Comparison of ENCODE assay signal across 21 cellular contexts in genomic region chr11:126926376-126926791, GRCh38.
DNase-seq lines count a peak whose midpoint lies in the region; ATAC-seq and TF ChIP-seq lines count a peak whose summit lies in the region.
"Had no signal": no experiment of that assay in that cellular context is flagged by ENCODE, and none has a peak within 500 bp of the region (broad histone marks: within the 10 kb centered on the region; RNA-seq: fewer than 3 reads in every experiment).

No MANE protein-coding gene starts in this region.

- no peak overlapping the region for H2BK15ac ChIP-seq in IMR-90 (ENCODE audit: low read depth, low read length)

- no peak overlapping the region for H3K56ac ChIP-seq in IMR-90 (ENCODE audit: extremely low read depth, insufficient read depth, low read length)

- no peak overlapping the region for H3K23ac ChIP-seq in IMR-90 (ENCODE audit: low read depth, low read length)

- H3K9me3 Mint-ChIP-seq in brain (peaks cover 0 to 5% (median 0%) of the 10 kb centered on the region in 5 experiments), type B pancreatic cell (peaks cover 7% of the 10 kb centered on the region)
- H3K9me3 Mint-ChIP-seq: dendritic cell treated with granulocyte-macrophage colony-stimulating factor and Interleukin-4, amounts not matched to agents 40 ng/mL and 50 ng/mL, for 4 days had no signal

- intact Hi-C loops in IMR-90 (cut with micrococcal nuclease) = loop anchor here (2.0 kb wide), 1 partner anchor 22 kb away; no protein-coding TSS in a partner anchor

- peak overlapping the region; percentile 24; the same call in 1 of the 2 replicates for H2BK20ac ChIP-seq in IMR-90 (ENCODE audit: low read depth, low read length)

- POLR2A ChIA-PET in IMR-90 (lab: Charles Lee; ENCODE audit: unreplicated experiment) = no interaction called here

- DNase-seq in IMR-90 (peak; percentile 70), type B pancreatic cell (ENCODE audit: extremely low spot score, unreplicated experiment) (no peak), DMS153 treated with DMSO at 0.1 percent for 48 hours (lab: John Stamatoyannopoulos, UW; ENCODE audit: unreplicated experiment) (no peak)
- DNase-seq: activated CD4-positive, alpha-beta T cell treated with anti-CD3 and anti-CD28 coated beads, Interleukin-2, amount 50 U/mL, for 4 hours; activated naive CD4-positive, alpha-beta T cell; AML-193; aorta; Caco-2; H7; left cardiac atrium; SJCRH30; stimulated activated CD4-positive, alpha-beta T cell treated with anti-CD3 and anti-CD28 coated beads, Interleukin-12 subunit alpha, Interleukin-12 subunit beta, amount 100 ng/mL, for 4 hours had no signal

- H3K27me3 Mint-ChIP-seq in brain (no peaks in the 10 kb centered on the region), type B pancreatic cell (peaks cover 3% of the 10 kb centered on the region)
- H3K27me3 Mint-ChIP-seq: dendritic cell treated with granulocyte-macrophage colony-stimulating factor and Interleukin-4, amounts not matched to agents 40 ng/mL and 50 ng/mL, for 4 days had no signal

- H4K8ac ChIP-seq in IMR-90 (ENCODE audit: low read depth in 2 of 2, low read length in 2 of 2) = no peak overlapping the region

- H3K4me3 ChIP-seq in IMR-90 (ENCODE audit: insufficient read depth, low read depth, low read length) = no peak overlapping the region
- H3K4me3 ChIP-seq: neural progenitor cell, SJCRH30, suprapubic skin had no signal

- H3K4me3 Mint-ChIP-seq in brain (peak overlapping the region in 3 of 5 experiments; percentile 14 to 60 (median 34)), type B pancreatic cell (no peak overlapping the region)
- H3K4me3 Mint-ChIP-seq: dendritic cell treated with granulocyte-macrophage colony-stimulating factor and Interleukin-4, amounts not matched to agents 40 ng/mL and 50 ng/mL, for 4 days; neural progenitor cell had no signal

- dilution Hi-C loops in IMR-90 (cut with HindIII; ENCODE audit: low sequenced_read_pairs, unreplicated experiment) = no loop called here

- no peak for TF ChIP-seq CTCF in IMR-90 (conservative IDR thresholded peaks at IDR 0.05; ENCODE audit: low read depth, low read length)
- TF ChIP-seq CTCF in brain (conservative IDR thresholded peaks at IDR 0.05) = no peak
- TF ChIP-seq CTCF in type B pancreatic cell (conservative IDR thresholded peaks at IDR 0.05) = no peak

- peaks cover 27 to 63% of the 10 kb centered on the region in 2 experiments for H3K79me1 ChIP-seq in IMR-90 (ENCODE audit: low read depth in 1 of 2, low read length in 2 of 2)

- whole genome bisulfite sequencing in IMR-90 (ENCODE audit: extremely low coverage in 2 of 2, insufficient read length in 1 of 2), 2 experiments = no CpG with 5 or more reads among the region's 9 CpGs

- no peaks in the 10 kb centered on the region for H3K9me3 ChIP-seq in IMR-90 (ENCODE audit: control insufficient read depth, insufficient read depth, low read length)
- H3K9me3 ChIP-seq: Caco-2, SJCRH30, suprapubic skin had no signal

- CTCF ChIA-PET in IMR-90 (lab: Yijun Ruan, JAX) = no interaction called here

- no peak overlapping the region for H3K27ac ChIP-seq in IMR-90 (ENCODE audit: insufficient read depth, low read length)
- peak overlapping the region; percentile 0 for H3K27ac ChIP-seq in layer of hippocampus (ENCODE audit: low read depth, low read length)
- H3K27ac ChIP-seq: neural progenitor cell, SJCRH30, suprapubic skin, VCaP had no signal

- no peak overlapping the region for H4K5ac ChIP-seq in IMR-90 (ENCODE audit: low read depth, low read length)

- peak overlapping the region; percentile 43 for H3K4ac ChIP-seq in IMR-90 (ENCODE audit: low read depth, low read length)

- no peak overlapping the region for H3K18ac ChIP-seq in IMR-90 (ENCODE audit: low read depth, low read length)

- H3K9me1 ChIP-seq in IMR-90 (ENCODE audit: insufficient read depth, low read length) = peaks cover 37% of the 10 kb centered on the region

- H3K4me1 ChIP-seq in IMR-90 (ENCODE audit: control insufficient read depth, insufficient read depth, low read length) = peaks cover 21% of the 10 kb centered on the region
- H3K4me1 ChIP-seq: Caco-2, SJCRH30, suprapubic skin had no signal

- TF ChIP-seq POLR2A in IMR-90 (IDR thresholded peaks at IDR 0.05; ENCODE audit: low read depth, low read length) = no peak

- no TSS peak for BruUV-seq in IMR-90 (replicated peaks; lab: Mats Ljungman, UMichigan)

- no peaks in the 10 kb centered on the region for H3K36me3 ChIP-seq in IMR-90 (ENCODE audit: control insufficient read depth, insufficient read depth, low read length)
- H3K36me3 ChIP-seq: neural progenitor cell, SJCRH30, suprapubic skin had no signal

- H3K36me3 Mint-ChIP-seq in brain (peaks cover 5% of the 10 kb centered on the region), type B pancreatic cell (no peaks in the 10 kb centered on the region)
- H3K36me3 Mint-ChIP-seq: neural progenitor cell had no signal

- H3K9ac ChIP-seq in IMR-90 (ENCODE audit: low read depth, low read length) = no peak overlapping the region
- H3K9ac ChIP-seq: neural progenitor cell had no signal

- in situ Hi-C loops in IMR-90 (cut with MboI; ENCODE audit: low sequenced_read_pairs) = no loop called here

- H2BK5ac ChIP-seq in IMR-90 (ENCODE audit: low read depth, low read length, poor library complexity, severe bottlenecking) = no peak overlapping the region

- peak overlapping the region; percentile 18; the same call in 1 of the 2 replicates for H3K4me2 ChIP-seq in IMR-90 (ENCODE audit: low read depth, low read length)
- H3K4me2 ChIP-seq: neural progenitor cell had no signal

- H3K14ac ChIP-seq in IMR-90 (replicated peaks; ENCODE audit: low read depth, low read length) = peak overlapping the region; percentile 10; the same call in 1 of the 2 replicates

- H2AK5ac ChIP-seq in IMR-90 (ENCODE audit: low read depth, low read length) = peak overlapping the region; percentile 26; the same call in 1 of the 2 replicates

- peak overlapping the region; percentile 39 to 95 (median 86) for H3K27ac Mint-ChIP-seq in brain
- peak overlapping the region; percentile 23 for H3K27ac Mint-ChIP-seq in type B pancreatic cell
- H3K27ac Mint-ChIP-seq: dendritic cell treated with granulocyte-macrophage colony-stimulating factor and Interleukin-4, amounts not matched to agents 40 ng/mL and 50 ng/mL, for 4 days had no signal

- H2AK9ac ChIP-seq in IMR-90 (replicated peaks; ENCODE audit: low read depth, low read length, poor library complexity) = no peak overlapping the region

- ATAC-seq in IMR-90 (ENCODE audit: low read depth) (peak; percentile 50), GM21717 (IDR thresholded peaks at IDR 0.05; ENCODE audit: unreplicated experiment) (no peak), HG03280 (IDR thresholded peaks at IDR 0.05; ENCODE audit: unreplicated experiment) (no peak)
- ATAC-seq: PC-3 had no signal

- H3K4me1 Mint-ChIP-seq in brain = peaks cover 77% of the 10 kb centered on the region
- H3K4me1 Mint-ChIP-seq in type B pancreatic cell (ENCODE audit: unreplicated experiment) = peaks cover 29% of the 10 kb centered on the region

- peaks cover 15% of the 10 kb centered on the region; the same call in 1 of the 2 replicates for H4K20me1 ChIP-seq in IMR-90 (ENCODE audit: insufficient read depth, low read length)

- peak overlapping the region; percentile 38; the same call in 1 of the 2 replicates for H4K91ac ChIP-seq in IMR-90 (ENCODE audit: insufficient read depth, low read depth, low read length)

- peak overlapping the region; percentile 2; the same call in 1 of the 2 replicates for H2BK120ac ChIP-seq in IMR-90 (ENCODE audit: low read depth, low read length)

- H3K27me3 ChIP-seq in IMR-90 (ENCODE audit: control insufficient read depth, insufficient read depth, low read length) (no peaks in the 10 kb centered on the region), layer of hippocampus (ENCODE audit: control insufficient read depth, insufficient read depth, low read length) (no peaks in the 10 kb centered on the region)
- H3K27me3 ChIP-seq: neural progenitor cell, SJCRH30, suprapubic skin had no signal

- no peak for TF ChIP-seq RAD21 in IMR-90 (IDR thresholded peaks at IDR 0.05; ENCODE audit: low read length)

- H2AFZ ChIP-seq in IMR-90 (replicated peaks; ENCODE audit: low read length, poor library complexity) = no peak overlapping the region
- H2AFZ ChIP-seq: neural progenitor cell had no signal

TF ChIP-seq in IMR-90, 13 proteins besides CTCF, POLR2A, EP300 and RAD21:
- TF ChIP-seq MAZ (IDR thresholded peaks at IDR 0.05; ENCODE audit: borderline replicate concordance, low read depth, low read length) (no peak), RCOR1 (IDR thresholded peaks at IDR 0.05; ENCODE audit: insufficient replicate concordance, low read length) (no peak), ELK1 (IDR thresholded peaks at IDR 0.05; ENCODE audit: borderline replicate concordance, low read depth, low read length) (no peak), CEBPB (IDR thresholded peaks at IDR 0.05; ENCODE audit: low read depth, low read length) (no peak), RFX5 (IDR thresholded peaks at IDR 0.05; ENCODE audit: low read depth, low read length) (no peak), MXI1 (IDR thresholded peaks at IDR 0.05; ENCODE audit: borderline replicate concordance, low read depth, low read length) (no peak)
